ENCODE assay signal across 8 cellular contexts in the genomic region with DNA sequence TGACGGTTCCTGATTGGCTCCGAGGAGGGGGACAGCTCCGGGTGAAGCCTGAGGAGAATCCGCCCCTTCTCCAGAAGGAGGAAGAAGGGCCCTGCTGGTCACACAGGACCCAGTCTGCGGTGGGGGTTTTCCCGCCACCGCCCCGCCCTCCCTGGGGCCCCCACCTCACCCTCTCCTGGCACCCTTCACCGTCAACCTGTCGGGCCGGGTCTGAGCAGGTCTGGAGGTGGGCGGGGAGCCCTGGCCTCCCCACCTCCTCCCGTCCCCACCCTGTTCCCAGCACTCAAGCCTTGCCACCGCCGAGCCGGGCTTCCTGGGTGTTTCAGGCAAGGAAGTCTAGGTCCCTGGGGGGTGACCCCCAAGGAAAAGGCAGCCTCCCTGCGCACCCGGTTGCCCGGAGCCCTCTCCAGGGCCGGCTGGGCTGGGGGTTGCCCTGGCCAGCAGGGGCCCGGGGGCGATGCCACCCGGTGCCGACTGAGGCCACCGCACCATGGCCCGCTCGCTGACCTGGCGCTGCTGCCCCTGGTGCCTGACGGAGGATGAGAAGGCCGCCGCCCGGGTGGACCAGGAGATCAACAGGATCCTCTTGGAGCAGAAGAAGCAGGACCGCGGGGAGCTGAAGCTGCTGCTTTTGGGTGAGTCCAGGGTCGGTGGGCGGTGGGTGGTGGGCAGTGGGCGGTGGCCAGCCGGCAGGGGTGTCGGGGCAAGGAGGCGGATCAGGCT. TPM values are rescaled to one million over a fixed set of nuclear protein-coding genes. Genes with fewer than 3 reads are reported as not detected.
DNase-seq lines count a peak whose midpoint lies in the region; ATAC-seq and TF ChIP-seq lines count a peak whose summit lies in the region.

A gene with protein sequence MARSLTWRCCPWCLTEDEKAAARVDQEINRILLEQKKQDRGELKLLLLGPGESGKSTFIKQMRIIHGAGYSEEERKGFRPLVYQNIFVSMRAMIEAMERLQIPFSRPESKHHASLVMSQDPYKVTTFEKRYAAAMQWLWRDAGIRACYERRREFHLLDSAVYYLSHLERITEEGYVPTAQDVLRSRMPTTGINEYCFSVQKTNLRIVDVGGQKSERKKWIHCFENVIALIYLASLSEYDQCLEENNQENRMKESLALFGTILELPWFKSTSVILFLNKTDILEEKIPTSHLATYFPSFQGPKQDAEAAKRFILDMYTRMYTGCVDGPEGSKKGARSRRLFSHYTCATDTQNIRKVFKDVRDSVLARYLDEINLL (plus strand): TSS at position 73 of the 723 bp plus-strand sequence. CDS start 418 bp downstream, at position 491.

- peak within 1 kb of the TSS; percentile 67 for H3K27ac Mint-ChIP-seq in progenitor cell of endocrine pancreas

- H3K27me3 Mint-ChIP-seq in progenitor cell of endocrine pancreas, result no peaks in the 10 kb centered on the region

- no peak within 1 kb of the TSS for H3K4me3 Mint-ChIP-seq in progenitor cell of endocrine pancreas (ENCODE audit: low read depth)

- H3K9me3 Mint-ChIP-seq in progenitor cell of endocrine pancreas (ENCODE audit: low read depth), result peaks cover 6% of the 10 kb centered on the region

- no peaks in the 10 kb centered on the region for H3K4me1 Mint-ChIP-seq in progenitor cell of endocrine pancreas (ENCODE audit: low read depth)

- H3K4me3 ChIP-seq in GM12864 (ENCODE audit: low read depth, low read length), result peak within 1 kb of the TSS; percentile 45

- DNase-seq in GM12864 (ENCODE audit: low read depth), result no peak
- DNase-seq in RKO (ENCODE audit: low spot score), result peak; percentile 49
- DNase-seq in central memory CD4-positive, alpha-beta T cell, result peak; percentile 46
- no peak for DNase-seq in progenitor cell of endocrine pancreas (ENCODE audit: low spot score, unreplicated experiment)
- DNase-seq in hippocampal formation (lab: John Stamatoyannopoulos, UW), result no peak
- no peak for DNase-seq in RPMI8226
- DNase-seq in NCI-H774 (lab: John Stamatoyannopoulos, UW), result no peak

- no peaks in the 10 kb centered on the region for H3K36me3 Mint-ChIP-seq in progenitor cell of endocrine pancreas (ENCODE audit: insufficient read depth)

- no peak for ATAC-seq in HG02981 (IDR thresholded peaks at IDR 0.05; ENCODE audit: unreplicated experiment)

- no peak for TF ChIP-seq CTCF in GM12864 (IDR thresholded peaks at IDR 0.05; ENCODE audit: low read depth, low read length, missing control alignments)
- no peak for TF ChIP-seq CTCF in progenitor cell of endocrine pancreas (IDR thresholded peaks at IDR 0.05; ENCODE audit: unreplicated experiment)

RNA-seq across cellular contexts. Expression of the gene that starts here (rescaled TPM):
- total RNA-seq in progenitor cell of endocrine pancreas, result not detected in 2 replicates

Comparison
In these comparisons a context has a peak if more than half of its experiments do, and no peak if none do; other contexts are left out.
1. DNase-seq: peak in RKO (single experiment) and central memory CD4-positive, alpha-beta T cell (single experiment); none in GM12864 (single experiment), progenitor cell of endocrine pancreas (single experiment), hippocampal formation (0 of 2), RPMI8226 (single experiment) and NCI-H774 (single experiment).